19 cellular contexts compared by ENCODE assay signal in the genomic region with DNA sequence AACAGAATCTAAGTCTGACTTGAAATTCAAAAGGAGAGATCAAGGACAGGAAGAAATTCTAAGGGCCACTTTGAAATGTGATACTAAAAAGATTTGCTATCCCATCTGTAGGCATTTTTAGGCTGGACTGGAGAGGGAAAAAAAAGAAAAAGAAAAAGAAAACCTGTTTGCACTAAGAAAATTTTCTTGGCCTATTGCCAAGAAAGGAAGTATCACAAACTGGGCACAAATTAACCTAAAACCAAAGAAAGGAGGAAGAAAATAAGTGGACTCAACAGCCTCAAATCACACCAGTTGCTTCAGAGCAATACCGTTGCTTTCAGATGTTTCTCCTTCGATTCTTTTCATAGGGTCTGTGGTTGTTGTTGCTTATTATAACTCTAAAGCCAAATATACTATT.
"Had no signal": no experiment of that assay in that cellular context is flagged by ENCODE, and none has a peak within 500 bp of the region (broad histone marks: within the 10 kb centered on the region; RNA-seq: fewer than 3 reads in every experiment).

No MANE protein-coding gene starts in this region.

- H3K4me1 Mint-ChIP-seq: activated naive CD8-positive, alpha-beta T cell treated with anti-CD3 and anti-CD28 coated beads for 36 hours had no signal

- ATAC-seq: activated CD8-positive, alpha-beta T cell treated with anti-CD3 and anti-CD28 coated beads for 36 hours; natural killer cell; T-helper 17 cell had no signal

- H3K27ac Mint-ChIP-seq: activated B cell treated with CpG ODN at 0.5 μM for 24 hours; activated CD8-positive, alpha-beta T cell treated with anti-CD3 and anti-CD28 coated beads for 36 hours; activated naive CD8-positive, alpha-beta T cell treated with anti-CD3 and anti-CD28 coated beads for 36 hours; natural killer cell had no signal

- H3K27ac ChIP-seq: body of pancreas, colonic mucosa, left ventricle myocardium inferior, transverse colon had no signal

- H3K4me3 Mint-ChIP-seq: activated B cell treated with CpG ODN at 0.5 μM for 24 hours; activated CD8-positive, alpha-beta T cell treated with anti-CD3 and anti-CD28 coated beads for 36 hours; activated naive CD8-positive, alpha-beta T cell treated with anti-CD3 and anti-CD28 coated beads for 36 hours; natural killer cell had no signal

- DNase-seq: activated B cell treated with CpG ODN at 0.5 μM for 24 hours; activated CD4-positive, alpha-beta T cell treated with anti-CD3 and anti-CD28 coated beads for 48 hours; activated CD8-positive, alpha-beta memory T cell treated with anti-CD3 and anti-CD28 coated beads, Interleukin-2, amount 50 U/mL, for 48 hours; activated CD8-positive, alpha-beta T cell treated with anti-CD3 and anti-CD28 coated beads for 36 hours; activated gamma-delta T cell treated with Interleukin-2 at 50 U/mL for 16 hours; activated naive CD8-positive, alpha-beta T cell treated with anti-CD3 and anti-CD28 coated beads for 36 hours; amygdala; body of pancreas; central memory CD4-positive, alpha-beta T cell; colonic mucosa; foreskin fibroblast; hippocampal formation; left ventricle myocardium inferior; natural killer cell; stimulated activated CD4-positive, alpha-beta T cell treated with anti-CD3 and anti-CD28 coated beads, Interleukin-4, amount 100 ng/mL, for 24 hours; stimulated activated naive CD4-positive, alpha-beta T cell treated with Interleukin-2 at 50 U/mL for 16 hours; substantia nigra; T-helper 17 cell; transverse colon had no signal

- H3K4me3 ChIP-seq: body of pancreas, colonic mucosa, left ventricle myocardium inferior, transverse colon had no signal

- H3K36me3 Mint-ChIP-seq: activated naive CD8-positive, alpha-beta T cell treated with anti-CD3 and anti-CD28 coated beads for 36 hours; natural killer cell had no signal

- H3K9me3 ChIP-seq: body of pancreas, colonic mucosa, left ventricle myocardium inferior, transverse colon had no signal

- H3K27me3 ChIP-seq: body of pancreas, colonic mucosa, transverse colon had no signal

- H3K9me3 Mint-ChIP-seq: activated B cell treated with CpG ODN at 0.5 μM for 24 hours; activated CD8-positive, alpha-beta T cell treated with anti-CD3 and anti-CD28 coated beads for 36 hours; activated naive CD8-positive, alpha-beta T cell treated with anti-CD3 and anti-CD28 coated beads for 36 hours; natural killer cell had no signal

- H3K36me3 ChIP-seq: colonic mucosa, left ventricle myocardium inferior, transverse colon had no signal

- H3K27me3 Mint-ChIP-seq: activated B cell treated with CpG ODN at 0.5 μM for 24 hours had no signal
